8 cellular contexts compared by ENCODE assay signal in the genomic region with DNA sequence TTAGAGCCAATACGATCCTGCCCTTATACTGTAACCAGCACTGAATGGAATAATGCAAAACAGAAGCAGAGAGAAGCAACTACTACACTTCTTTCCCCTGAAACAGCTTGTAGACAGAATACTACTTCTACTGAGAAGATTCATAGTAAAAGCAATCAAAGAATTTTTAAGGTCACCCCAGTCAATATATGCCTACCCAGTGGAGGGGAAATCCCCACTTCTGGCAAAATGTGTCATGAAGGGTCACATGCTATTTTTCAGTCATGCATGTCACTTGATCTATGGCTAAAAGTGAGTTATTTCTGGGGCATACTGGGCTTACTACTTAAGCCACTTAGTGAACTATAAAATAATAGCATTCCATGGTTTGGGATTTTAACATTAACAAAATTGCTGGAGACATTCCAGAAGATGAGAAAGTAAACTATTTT. TPM values are rescaled to one million over a fixed set of nuclear protein-coding genes. Genes with fewer than 3 reads are reported as not detected.
DNase-seq lines count a peak whose midpoint lies in the region; ATAC-seq lines count a peak whose summit lies in the region.

No MANE protein-coding gene starts in this region.

- peak overlapping the region; percentile 21 for H3K4me3 Mint-ChIP-seq in activated CD4-positive, alpha-beta T cell treated with anti-CD3 and anti-CD28 coated beads for 36 hours
- no peak overlapping the region for H3K4me3 Mint-ChIP-seq in activated CD4-positive, alpha-beta T cell treated with anti-CD3 and anti-CD28 coated beads, Interleukin-2, amount 10 ng/mL, durations not matched to agents 7 days and 5 days
- peak overlapping the region; percentile 13 for H3K4me3 Mint-ChIP-seq in stimulated activated effector memory CD8-positive, alpha-beta T cell treated with anti-CD3 and anti-CD28 coated beads, Interleukin-12 subunit alpha, Interleukin-12 subunit beta, amount 100 ng/mL, for 72 hours

- POLR2A ChIA-PET in activated CD4-positive, alpha-beta T cell treated with anti-CD3 and anti-CD28 coated beads for 36 hours (lab: Charles Lee), result interaction anchor here (0.6 to 2.1 kb wide), 6 partner anchors 31 to 1595 kb away, joined by 3 to 7 read pairs (median 3); partner anchors contain the start of gene TNPO3
- POLR2A ChIA-PET in activated CD4-positive, alpha-beta T cell treated with anti-CD3 and anti-CD28 coated beads, Interleukin-2, amount 10 ng/mL, durations not matched to agents 7 days and 5 days (lab: Charles Lee), result no interaction called here

- intact Hi-C loops in activated CD4-positive, alpha-beta T cell treated with anti-CD3 and anti-CD28 coated beads for 36 hours (cut with DNase I, micrococcal nuclease), result loop anchor here (1.0 to 5.0 kb wide), 9 partner anchors 45 to 506 kb away; partner anchors contain the start of genes ATP6V1F (in 1 of the 2), HILPDA (in 1 of the 2) and TNPO3 (in 1 of the 2)

- DNase-seq in activated CD4-positive, alpha-beta T cell treated with anti-CD3 and anti-CD28 coated beads for 36 hours, result peak; percentile 70
- no peak for DNase-seq in activated CD4-positive, alpha-beta T cell treated with anti-CD3 and anti-CD28 coated beads, Interleukin-2, amount 10 ng/mL, durations not matched to agents 7 days and 5 days
- DNase-seq in activated naive CD4-positive, alpha-beta T cell treated with anti-CD3 and anti-CD28 coated beads, Interleukin-2, amount 50 U/mL, for 72 hours (ENCODE audit: low spot score in 2 of 2), result peak in 1 of 2 donors; percentile 50
- DNase-seq in stimulated activated effector memory CD8-positive, alpha-beta T cell treated with anti-CD3 and anti-CD28 coated beads, Interleukin-12 subunit alpha, Interleukin-12 subunit beta, amount 100 ng/mL, for 72 hours (ENCODE audit: low spot score in 2 of 2), result peak in 1 of 2 donors; percentile 57
- DNase-seq in superior temporal gyrus (ENCODE audit: extremely low spot score) (no peak), pons (ENCODE audit: low spot score) (no peak), NCI-H2081 treated with DMSO at 0.1 percent for 48 hours (lab: John Stamatoyannopoulos, UW) (no peak)

- CTCF ChIA-PET in activated CD4-positive, alpha-beta T cell treated with anti-CD3 and anti-CD28 coated beads for 36 hours (lab: Charles Lee), result interaction anchor here (0.6 to 2.3 kb wide), 7 partner anchors 10 to 128 kb away, joined by 3 to 7 read pairs (median 4); no protein-coding TSS in a partner anchor
- CTCF ChIA-PET in activated CD4-positive, alpha-beta T cell treated with anti-CD3 and anti-CD28 coated beads, Interleukin-2, amount 10 ng/mL, durations not matched to agents 7 days and 5 days (lab: Charles Lee), result no interaction called here

- H3K4me1 Mint-ChIP-seq in activated CD4-positive, alpha-beta T cell treated with anti-CD3 and anti-CD28 coated beads for 36 hours, result peaks cover 35% of the 10 kb centered on the region
- peaks cover 22% of the 10 kb centered on the region for H3K4me1 Mint-ChIP-seq in activated CD4-positive, alpha-beta T cell treated with anti-CD3 and anti-CD28 coated beads, Interleukin-2, amount 10 ng/mL, durations not matched to agents 7 days and 5 days
- peaks cover 20% of the 10 kb centered on the region for H3K4me1 Mint-ChIP-seq in stimulated activated effector memory CD8-positive, alpha-beta T cell treated with anti-CD3 and anti-CD28 coated beads, Interleukin-12 subunit alpha, Interleukin-12 subunit beta, amount 100 ng/mL, for 72 hours

- H3K36me3 Mint-ChIP-seq in activated CD4-positive, alpha-beta T cell treated with anti-CD3 and anti-CD28 coated beads for 36 hours (ENCODE audit: low read depth), result peaks cover 53% of the 10 kb centered on the region
- H3K36me3 Mint-ChIP-seq in activated CD4-positive, alpha-beta T cell treated with anti-CD3 and anti-CD28 coated beads, Interleukin-2, amount 10 ng/mL, durations not matched to agents 7 days and 5 days (ENCODE audit: low read depth), result peaks cover 64% of the 10 kb centered on the region
- H3K36me3 Mint-ChIP-seq in activated naive CD4-positive, alpha-beta T cell treated with anti-CD3 and anti-CD28 coated beads, Interleukin-2, amount 50 U/mL, for 72 hours, result peaks cover 9 to 36% of the 10 kb centered on the region in 2 donors
- H3K36me3 Mint-ChIP-seq in stimulated activated effector memory CD8-positive, alpha-beta T cell treated with anti-CD3 and anti-CD28 coated beads, Interleukin-12 subunit alpha, Interleukin-12 subunit beta, amount 100 ng/mL, for 72 hours, result peaks cover 97% of the 10 kb centered on the region

- H3K27ac Mint-ChIP-seq in activated CD4-positive, alpha-beta T cell treated with anti-CD3 and anti-CD28 coated beads for 36 hours, result peak overlapping the region; percentile 93
- no peak overlapping the region for H3K27ac Mint-ChIP-seq in activated CD4-positive, alpha-beta T cell treated with anti-CD3 and anti-CD28 coated beads, Interleukin-2, amount 10 ng/mL, durations not matched to agents 7 days and 5 days
- H3K27ac Mint-ChIP-seq in activated naive CD4-positive, alpha-beta T cell treated with anti-CD3 and anti-CD28 coated beads, Interleukin-2, amount 50 U/mL, for 72 hours, result peak overlapping the region; percentile 85 to 98
- H3K27ac Mint-ChIP-seq in stimulated activated effector memory CD8-positive, alpha-beta T cell treated with anti-CD3 and anti-CD28 coated beads, Interleukin-12 subunit alpha, Interleukin-12 subunit beta, amount 100 ng/mL, for 72 hours, result peak overlapping the region; percentile 73

- H3K9me3 Mint-ChIP-seq in activated CD4-positive, alpha-beta T cell treated with anti-CD3 and anti-CD28 coated beads for 36 hours (ENCODE audit: low read depth), result no peaks in the 10 kb centered on the region
- H3K9me3 Mint-ChIP-seq in activated CD4-positive, alpha-beta T cell treated with anti-CD3 and anti-CD28 coated beads, Interleukin-2, amount 10 ng/mL, durations not matched to agents 7 days and 5 days, result no peaks in the 10 kb centered on the region
- H3K9me3 Mint-ChIP-seq in activated naive CD4-positive, alpha-beta T cell treated with anti-CD3 and anti-CD28 coated beads, Interleukin-2, amount 50 U/mL, for 72 hours, result no peaks in the 10 kb centered on the region
- no peaks in the 10 kb centered on the region for H3K9me3 Mint-ChIP-seq in stimulated activated effector memory CD8-positive, alpha-beta T cell treated with anti-CD3 and anti-CD28 coated beads, Interleukin-12 subunit alpha, Interleukin-12 subunit beta, amount 100 ng/mL, for 72 hours

- no peaks in the 10 kb centered on the region for H3K27me3 Mint-ChIP-seq in activated CD4-positive, alpha-beta T cell treated with anti-CD3 and anti-CD28 coated beads for 36 hours
- no peaks in the 10 kb centered on the region for H3K27me3 Mint-ChIP-seq in activated CD4-positive, alpha-beta T cell treated with anti-CD3 and anti-CD28 coated beads, Interleukin-2, amount 10 ng/mL, durations not matched to agents 7 days and 5 days

- peak; percentile 85 for ATAC-seq in activated CD4-positive, alpha-beta T cell treated with anti-CD3 and anti-CD28 coated beads for 36 hours
- peak; percentile 85 for ATAC-seq in HG02884 (IDR thresholded peaks at IDR 0.05; ENCODE audit: unreplicated experiment)
- peak; percentile 81 to 84 for ATAC-seq in activated naive CD4-positive, alpha-beta T cell treated with anti-CD3 and anti-CD28 coated beads, Interleukin-2, amount 50 U/mL, for 72 hours
- ATAC-seq in stimulated activated effector memory CD8-positive, alpha-beta T cell treated with anti-CD3 and anti-CD28 coated beads, Interleukin-12 subunit alpha, Interleukin-12 subunit beta, amount 100 ng/mL, for 72 hours, result peak; percentile 97

RNA-seq across cellular contexts. Expression of gene IRF5, which starts 25.6 kb away (rescaled TPM):
- total RNA-seq in activated CD4-positive, alpha-beta T cell treated with anti-CD3 and anti-CD28 coated beads for 36 hours, result 1 to 10 TPM; 7.2 to 8.5 TPM
- total RNA-seq in activated CD4-positive, alpha-beta T cell treated with anti-CD3 and anti-CD28 coated beads, Interleukin-2, amount 10 ng/mL, durations not matched to agents 7 days and 5 days, result 1 to 10 TPM; 6.5 to 6.7 TPM
- 1 to 10 TPM; 6.1 to 9.7 TPM for total RNA-seq in activated naive CD4-positive, alpha-beta T cell treated with anti-CD3 and anti-CD28 coated beads, Interleukin-2, amount 50 U/mL, for 72 hours

RNA-seq across cellular contexts. Expression of gene KCP, which starts 52.8 kb away (rescaled TPM):
- not detected for total RNA-seq in activated CD4-positive, alpha-beta T cell treated with anti-CD3 and anti-CD28 coated beads for 36 hours
- total RNA-seq in activated CD4-positive, alpha-beta T cell treated with anti-CD3 and anti-CD28 coated beads, Interleukin-2, amount 10 ng/mL, durations not matched to agents 7 days and 5 days, result under 1 TPM; 0.10 to 0.12 TPM
- total RNA-seq in activated naive CD4-positive, alpha-beta T cell treated with anti-CD3 and anti-CD28 coated beads, Interleukin-2, amount 50 U/mL, for 72 hours, result under 1 TPM; 0.16 TPM
